13 cellular contexts compared by ENCODE assay signal in genomic region chr5:53037141-53037859, GRCh38. TPM values are rescaled to one million over a fixed set of nuclear protein-coding genes. Genes with fewer than 3 reads are reported as not detected.
DNase-seq lines count a peak whose midpoint lies in the region; ATAC-seq, FAIRE-seq and TF ChIP-seq lines count a peak whose summit lies in the region.
"Had no signal": no experiment of that assay in that cellular context is flagged by ENCODE, and none has a peak within 500 bp of the region (broad histone marks: within the 10 kb centered on the region; RNA-seq: fewer than 3 reads in every experiment).

No MANE protein-coding gene starts in this region.

- H3K27me3 ChIP-seq in GM12878 (replicated peaks in 1 of 2; ENCODE audit: control insufficient read depth in 2 of 2, insufficient read depth in 2 of 2, low read length in 1 of 2) (no peaks in the 10 kb centered on the region), lower lobe of right lung (ENCODE audit: low read depth) (no peaks in the 10 kb centered on the region)
- H3K27me3 ChIP-seq: cardiac muscle cell had no signal

- no peak for DNase-seq in activated CD8-positive, alpha-beta memory T cell treated with anti-CD3 and anti-CD28 coated beads, Interleukin-2, amount 10 ng/mL, durations not matched to agents 7 days and 5 days
- DNase-seq in activated CD8-positive, alpha-beta memory T cell treated with anti-CD3 and anti-CD28 coated beads for 24 hours: no peak
- DNase-seq in GM12878 (ENCODE audit: low read depth, low spot score): no peak
- no peak for DNase-seq in lower lobe of right lung
- DNase-seq in ureter (ENCODE audit: low spot score): no peak
- DNase-seq in CD14-positive monocyte (ENCODE audit: low spot score): no peak
- DNase-seq: hypothalamus, NCI-H1417, nephron progenitor cell had no signal

- in situ Hi-C loops in GM12878 (cut with MboI): no loop called here

- H3K27ac Mint-ChIP-seq in activated CD8-positive, alpha-beta memory T cell treated with anti-CD3 and anti-CD28 coated beads, Interleukin-2, amount 10 ng/mL, durations not matched to agents 7 days and 5 days: peak overlapping the region; percentile 68
- no peak overlapping the region for H3K27ac Mint-ChIP-seq in CD14-positive monocyte
- H3K27ac Mint-ChIP-seq: nephron progenitor cell had no signal

- H3K9me3 ChIP-seq in GM12878 (replicated peaks; ENCODE audit: control insufficient read depth, insufficient read depth, low read length) (no peaks in the 10 kb centered on the region), lower lobe of right lung (no peaks in the 10 kb centered on the region)

- H4K20me1 ChIP-seq in GM12878 (ENCODE audit: control insufficient read depth, insufficient read depth): no peaks in the 10 kb centered on the region

- H3K4me1 ChIP-seq in GM12878 (ENCODE audit: control insufficient read depth, insufficient read depth, low read length): peaks cover 4% of the 10 kb centered on the region; the same call in 1 of the 2 replicates
- peaks cover 29% of the 10 kb centered on the region for H3K4me1 ChIP-seq in lower lobe of right lung

- intact Hi-C loops in GM12878 (cut with micrococcal nuclease; ENCODE audit: unreplicated experiment) (no loop called here), lower lobe of right lung (cut with DNase I) (no loop called here), CD14-positive monocyte (cut with micrococcal nuclease) (no loop called here)

- TF ChIP-seq CTCF in GM12878 (IDR thresholded peaks at IDR 0.05 in 2 of 3, conservative IDR thresholded peaks at IDR 0.05 in 1 of 3; ENCODE audit: control insufficient read depth in 2 of 3, extremely low read depth in 1 of 3, insufficient read depth in 1 of 3, low read depth in 3 of 3, low read length in 3 of 3) (no peak), lower lobe of right lung (IDR thresholded peaks at IDR 0.05) (no peak), CD14-positive monocyte (IDR thresholded peaks at IDR 0.05) (no peak)

- POLR2A ChIA-PET in GM12878 (lab: Charles Lee): interaction anchor here (0.6 kb wide), 3 partner anchors 16 to 175 kb away, joined by 3 to 4 read pairs (median 3); no protein-coding TSS in a partner anchor

- no peaks in the 10 kb centered on the region for H3K36me3 ChIP-seq in GM12878 (ENCODE audit: control insufficient read depth in 2 of 2, insufficient read depth in 2 of 2, low read length in 1 of 2)
- no peaks in the 10 kb centered on the region for H3K36me3 ChIP-seq in lower lobe of right lung
- H3K36me3 ChIP-seq: cardiac muscle cell had no signal

- CTCF ChIA-PET in activated CD8-positive, alpha-beta memory T cell treated with anti-CD3 and anti-CD28 coated beads, Interleukin-2, amount 10 ng/mL, durations not matched to agents 7 days and 5 days (lab: Charles Lee): interaction anchor here (1.0 to 3.1 kb wide), 8 partner anchors 8 to 89 kb away, joined by 3 to 23 read pairs (median 3); partner anchors contain the start of gene ITGA2
- CTCF ChIA-PET in GM12878 (lab: Yijun Ruan, JAX): no interaction called here

- H3K4me3 ChIP-seq in GM12878: no peak overlapping the region
- no peak overlapping the region for H3K4me3 ChIP-seq in lower lobe of right lung
- H3K4me3 ChIP-seq: cardiac muscle cell had no signal

- H3K27ac ChIP-seq in GM12878 (ENCODE audit: control insufficient read depth, insufficient read depth) (no peak overlapping the region), lower lobe of right lung (peak overlapping the region; percentile 2)
- H3K27ac ChIP-seq: cardiac muscle cell had no signal

- H3K4me2 ChIP-seq in GM12878 (ENCODE audit: control insufficient read depth, insufficient read depth): no peak overlapping the region

- no peak for TF ChIP-seq EP300 in GM12878 (IDR thresholded peaks at IDR 0.05; ENCODE audit: borderline replicate concordance in 1 of 2, control insufficient read depth in 1 of 2, low read depth in 2 of 2, low read length in 2 of 2)

- no peak overlapping the region for H2AFZ ChIP-seq in GM12878 (ENCODE audit: control insufficient read depth, low read depth, low read length)

- H3K4me1 Mint-ChIP-seq in activated CD8-positive, alpha-beta memory T cell treated with anti-CD3 and anti-CD28 coated beads, Interleukin-2, amount 10 ng/mL, durations not matched to agents 7 days and 5 days: peaks cover 82% of the 10 kb centered on the region
- no peaks in the 10 kb centered on the region for H3K4me1 Mint-ChIP-seq in CD14-positive monocyte
- H3K4me1 Mint-ChIP-seq: nephron progenitor cell had no signal

- no peaks in the 10 kb centered on the region for H3K9me3 Mint-ChIP-seq in activated CD8-positive, alpha-beta memory T cell treated with anti-CD3 and anti-CD28 coated beads, Interleukin-2, amount 10 ng/mL, durations not matched to agents 7 days and 5 days (ENCODE audit: low read depth)
- no peaks in the 10 kb centered on the region for H3K9me3 Mint-ChIP-seq in CD14-positive monocyte
- H3K9me3 Mint-ChIP-seq: nephron progenitor cell had no signal

- H3K9ac ChIP-seq in GM12878 (ENCODE audit: control insufficient read depth, insufficient read depth, low read length): no peak overlapping the region

- WGBS in GM12878 (ENCODE audit: insufficient coverage, insufficient replicate concordance, low lambda C conversion rate, missing lambda C conversion rate): 14% methylated on average over 3 of the region's 3 CpGs

- peak; percentile 9 for ATAC-seq in activated CD8-positive, alpha-beta memory T cell treated with anti-CD3 and anti-CD28 coated beads, Interleukin-2, amount 10 ng/mL, durations not matched to agents 7 days and 5 days
- ATAC-seq in GM12878 (no peak), lower lobe of right lung (peak; percentile 62 to 70), HG03196 (IDR thresholded peaks at IDR 0.05; ENCODE audit: unreplicated experiment) (no peak), HG02798 (IDR thresholded peaks at IDR 0.05; ENCODE audit: poor library complexity, unreplicated experiment) (no peak)

- peaks cover 36% of the 10 kb centered on the region for H3K36me3 Mint-ChIP-seq in activated CD8-positive, alpha-beta memory T cell treated with anti-CD3 and anti-CD28 coated beads, Interleukin-2, amount 10 ng/mL, durations not matched to agents 7 days and 5 days
- H3K36me3 Mint-ChIP-seq in CD14-positive monocyte: no peaks in the 10 kb centered on the region

- no peaks in the 10 kb centered on the region for H3K79me2 ChIP-seq in GM12878 (ENCODE audit: control insufficient read depth, insufficient read depth, low read length)

- BruUV-seq in GM12878 (replicated peaks; lab: Mats Ljungman, UMichigan): no TSS peak

- no peak for TF ChIP-seq RAD21 in GM12878 (IDR thresholded peaks at IDR 0.05; ENCODE audit: insufficient read depth, low read depth, low read length)

- FAIRE-seq in GM12878 (lab: Jason Lieb, UNC): no peak

- SMC1A ChIA-PET in GM12878 (lab: Charles Lee; ENCODE audit: uncharacterized antibody, unreplicated experiment): interaction anchor here (2.7 kb wide), 1 partner anchor 88 kb away, joined by 23 read pairs; no protein-coding TSS in a partner anchor

- RAD21 ChIA-PET in GM12878 (lab: Charles Lee; ENCODE audit: unreplicated experiment): no interaction called here

- H3K27me3 Mint-ChIP-seq in activated CD8-positive, alpha-beta memory T cell treated with anti-CD3 and anti-CD28 coated beads, Interleukin-2, amount 10 ng/mL, durations not matched to agents 7 days and 5 days: no peaks in the 10 kb centered on the region
- H3K27me3 Mint-ChIP-seq in CD14-positive monocyte (ENCODE audit: low read depth in 3 of 3): peaks cover 0 to 4% (median 1%) of the 10 kb centered on the region in 3 donors

- TF ChIP-seq POLR2A in GM12878 (IDR thresholded peaks at IDR 0.05; ENCODE audit: low read depth, low read length): no peak

- no peak overlapping the region for H3K4me3 Mint-ChIP-seq in activated CD8-positive, alpha-beta memory T cell treated with anti-CD3 and anti-CD28 coated beads, Interleukin-2, amount 10 ng/mL, durations not matched to agents 7 days and 5 days
- H3K4me3 Mint-ChIP-seq in CD14-positive monocyte: no peak overlapping the region
- H3K4me3 Mint-ChIP-seq: nephron progenitor cell had no signal

TF ChIP-seq in GM12878, 131 proteins besides CTCF, POLR2A, EP300 and RAD21:
- TF ChIP-seq, protein P1, sequence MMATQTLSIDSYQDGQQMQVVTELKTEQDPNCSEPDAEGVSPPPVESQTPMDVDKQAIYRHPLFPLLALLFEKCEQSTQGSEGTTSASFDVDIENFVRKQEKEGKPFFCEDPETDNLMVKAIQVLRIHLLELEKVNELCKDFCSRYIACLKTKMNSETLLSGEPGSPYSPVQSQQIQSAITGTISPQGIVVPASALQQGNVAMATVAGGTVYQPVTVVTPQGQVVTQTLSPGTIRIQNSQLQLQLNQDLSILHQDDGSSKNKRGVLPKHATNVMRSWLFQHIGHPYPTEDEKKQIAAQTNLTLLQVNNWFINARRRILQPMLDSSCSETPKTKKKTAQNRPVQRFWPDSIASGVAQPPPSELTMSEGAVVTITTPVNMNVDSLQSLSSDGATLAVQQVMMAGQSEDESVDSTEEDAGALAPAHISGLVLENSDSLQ (IDR thresholded peaks at IDR 0.05): no peak
- TF ChIP-seq RUNX3 (IDR thresholded peaks at IDR 0.05; ENCODE audit: low read length): peak; percentile 26; the same call in 1 of the 2 replicates

RNA-seq across cellular contexts. Expression of gene ITGA2, which starts 48.1 kb away (rescaled TPM):
- total RNA-seq in activated CD8-positive, alpha-beta memory T cell treated with anti-CD3 and anti-CD28 coated beads, Interleukin-2, amount 10 ng/mL, durations not matched to agents 7 days and 5 days: 10 to 100 TPM; 17.6 to 37.0 TPM
- total RNA-seq in GM12878 (2013; cell fraction: nucleolus; rRNA removed): not detected in 2 replicates
- total RNA-seq in GM12878 (2014; rRNA removed): not detected in 2 replicates
- not detected in 2 replicates for total RNA-seq in GM12878 (2014; rRNA removed; fragmentation: Illumina TruSeq; extraction: Trizol)
- 0.13 TPM in 2 replicates for total RNA-seq in GM12878 (2021)
- polyA plus RNA-seq in GM12878 (2011; ENCODE audit: low read depth): 0.07 TPM
- 0.01 TPM in 1 of 2 replicates, not detected in the other for polyA plus RNA-seq in GM12878 (2011; rRNA removed)
- polyA plus RNA-seq in GM12878 (2011; cell fraction: cytosol; rRNA removed): under 0.01 TPM in 1 of 2 replicates, not detected in the other
- not detected in 2 replicates for polyA plus RNA-seq in GM12878 (2011; cell fraction: nucleus; rRNA removed)
- polyA plus RNA-seq in GM12878 (2012): 0.04 and 0.07 TPM in 2 replicates
- polyA plus RNA-seq in GM12878 (2014; fragmentation: Illumina TruSeq; extraction: Trizol): not detected in 2 replicates
- under 1 TPM in 1 of 2 experiments, not detected in 1; under 0.01 TPM for polyA plus RNA-seq in GM12878 (2014; fragmentation: Nextera tagmentation; extraction: Ambion mirVana)
- 0.04 TPM in 1 of 2 replicates, not detected in the other for polyA plus RNA-seq in GM12878 (2014; rRNA removed)
- not detected for polyA plus RNA-seq in GM12878 (2016; fragmentation: Nextera tagmentation; extraction: Ambion mirVana)
- not detected in 2 replicates for polyA minus RNA-seq in GM12878 (2011; rRNA and poly(A)+ RNA removed)
- not detected in 2 replicates for polyA minus RNA-seq in GM12878 (2011; cell fraction: cytosol; rRNA and poly(A)+ RNA removed)
- polyA minus RNA-seq in GM12878 (2011; cell fraction: nucleus; rRNA and poly(A)+ RNA removed): not detected in 2 replicates
- total RNA-seq in lower lobe of right lung: 7.4 TPM
- 40.5 TPM for total RNA-seq in ureter
- polyA plus RNA-seq in CD14-positive monocyte: not detected
- total RNA-seq: OCI-LY7 had no signal

Comparison
In these comparisons a context has a peak if more than half of its experiments do, and no peak if none do; other contexts are left out.
1. ATAC-seq: peak in activated CD8-positive, alpha-beta memory T cell treated with anti-CD3 and anti-CD28 coated beads, Interleukin-2, amount 10 ng/mL, durations not matched to agents 7 days and 5 days (single experiment) and lower lobe of right lung (2 of 2); none in GM12878 (single experiment), HG03196 (single experiment) and HG02798 (single experiment).